ENCODE assay signal across 29 cellular contexts in the genomic region with DNA sequence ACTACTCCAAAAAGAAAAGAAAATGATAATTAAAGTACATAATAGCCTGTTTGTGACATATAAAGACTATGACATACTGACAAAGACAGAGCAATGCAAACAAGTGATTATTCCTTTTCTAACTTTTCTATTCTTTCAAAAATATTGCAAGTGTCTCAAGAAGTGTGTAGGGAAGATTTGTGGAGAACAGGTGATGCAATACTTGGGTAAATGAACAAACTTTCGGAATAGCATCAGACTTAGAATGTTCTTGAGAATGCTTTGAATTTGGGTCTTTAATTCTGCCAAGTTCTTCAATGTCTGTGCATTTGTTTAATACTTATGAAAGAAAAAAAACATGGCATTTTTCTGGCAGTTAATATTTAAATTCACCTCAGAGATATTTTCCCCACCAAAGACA. TPM values are rescaled to one million over a fixed set of nuclear protein-coding genes. Genes with fewer than 3 reads are reported as not detected.
DNase-seq lines count a peak whose midpoint lies in the region; ATAC-seq, FAIRE-seq and TF ChIP-seq lines count a peak whose summit lies in the region.
"Had no signal": no experiment of that assay in that cellular context is flagged by ENCODE, and none has a peak within 500 bp of the region (broad histone marks: within the 10 kb centered on the region; RNA-seq: fewer than 3 reads in every experiment).

No MANE protein-coding gene starts in this region.

- no peak overlapping the region for H4K91ac ChIP-seq in IMR-90 (ENCODE audit: insufficient read depth, low read depth, low read length)

- H3K36me3 ChIP-seq in IMR-90 (ENCODE audit: control insufficient read depth, insufficient read depth, low read length) (no peaks in the 10 kb centered on the region), K562 (ENCODE audit: control insufficient read depth, insufficient read depth, low read length) (no peaks in the 10 kb centered on the region)
- H3K36me3 ChIP-seq: BE2C, BLaER1 had no signal

- intact Hi-C loops in IMR-90 (cut with micrococcal nuclease) (no loop called here), K562 (cut with micrococcal nuclease) (no loop called here)

- H4K20me1 ChIP-seq in IMR-90 (ENCODE audit: insufficient read depth, low read length) (no peaks in the 10 kb centered on the region), K562 (replicated peaks; ENCODE audit: control insufficient read depth, insufficient read depth, low read length) (no peaks in the 10 kb centered on the region)
- H4K20me1 ChIP-seq: BLaER1 had no signal

- no peaks in the 10 kb centered on the region for H3K27me3 ChIP-seq in IMR-90 (ENCODE audit: control insufficient read depth, insufficient read depth, low read length)
- H3K27me3 ChIP-seq in K562 (ENCODE audit: control insufficient read depth in 2 of 2, insufficient read depth in 2 of 2, low read length in 2 of 2), result no peaks in the 10 kb centered on the region
- H3K27me3 ChIP-seq: BE2C, BLaER1 had no signal

- H2BK20ac ChIP-seq in IMR-90 (ENCODE audit: low read depth, low read length), result no peak overlapping the region

- in situ Hi-C loops in IMR-90 (cut with MboI; ENCODE audit: low sequenced_read_pairs), result no loop called here
- in situ Hi-C loops in K562 (cut with MboI), result no loop called here

- H3K79me2 ChIP-seq in K562 (ENCODE audit: control insufficient read depth, insufficient read depth, low read length), result no peaks in the 10 kb centered on the region

- H4K5ac ChIP-seq in IMR-90 (ENCODE audit: low read depth, low read length), result no peak overlapping the region

- H3K4me3 ChIP-seq in IMR-90 (ENCODE audit: insufficient read depth, low read depth, low read length) (no peak overlapping the region), K562 (no peak overlapping the region)
- H3K4me3 ChIP-seq: BLaER1, GM12878 had no signal

- POLR2A ChIA-PET in IMR-90 (lab: Charles Lee; ENCODE audit: unreplicated experiment), result no interaction called here
- POLR2A ChIA-PET in K562 (lab: Yijun Ruan, JAX), result no interaction called here

- no peak for TF ChIP-seq EP300 in K562 (IDR thresholded peaks at IDR 0.05; ENCODE audit: low read length)

- TF ChIP-seq CTCF in IMR-90 (conservative IDR thresholded peaks at IDR 0.05; ENCODE audit: low read depth, low read length), result no peak
- TF ChIP-seq CTCF in K562 (IDR thresholded peaks at IDR 0.05 in 2 of 3, conservative IDR thresholded peaks at IDR 0.05 in 1 of 3; ENCODE audit: insufficient read depth in 2 of 3, low read depth in 1 of 3, low read length in 3 of 3), result no peak

- CTCF ChIA-PET in IMR-90 (lab: Yijun Ruan, JAX) (no interaction called here), K562 (lab: Yijun Ruan, JAX; ENCODE audit: low intra/inter-chr PET ratio) (no interaction called here)

- TF ChIP-seq RAD21 in IMR-90 (IDR thresholded peaks at IDR 0.05; ENCODE audit: low read length), result no peak
- TF ChIP-seq RAD21 in K562 (CRISPR knock-in tag; conservative IDR thresholded peaks at IDR 0.05 in 1 of 2, IDR thresholded peaks at IDR 0.05 in 1 of 2), result no peak

- FAIRE-seq in K562 (lab: Jason Lieb, UNC), result no peak
- FAIRE-seq: A204.1, GM12878, GM12892, GM18507, GM19239 had no signal

- H2BK5ac ChIP-seq in IMR-90 (ENCODE audit: low read depth, low read length, poor library complexity, severe bottlenecking), result no peak overlapping the region

- no peak overlapping the region for H4K8ac ChIP-seq in IMR-90 (ENCODE audit: low read depth in 2 of 2, low read length in 2 of 2)

- TF ChIP-seq POLR2A in IMR-90 (IDR thresholded peaks at IDR 0.05; ENCODE audit: low read depth, low read length) (no peak), K562 (conservative IDR thresholded peaks at IDR 0.05) (no peak)

- no peak overlapping the region for H3K23ac ChIP-seq in IMR-90 (ENCODE audit: low read depth, low read length)

- no peak overlapping the region for H2BK120ac ChIP-seq in IMR-90 (ENCODE audit: low read depth, low read length)

- BruUV-seq in IMR-90 (replicated peaks; lab: Mats Ljungman, UMichigan) (no TSS peak), K562 (replicated peaks; lab: Mats Ljungman, UMichigan) (no TSS peak)

- no peak overlapping the region for H2AK9ac ChIP-seq in IMR-90 (replicated peaks; ENCODE audit: low read depth, low read length, poor library complexity)

- no CpG with 5 or more reads among the region's 1 CpG for WGBS in IMR-90 (ENCODE audit: extremely low coverage in 2 of 2, insufficient read length in 1 of 2), 2 experiments
- WGBS in K562 (ENCODE audit: insufficient coverage, low coverage, missing lambda C conversion rate), result 35% methylated on average over 1 of the region's 1 CpG

- H3K4me1 ChIP-seq in IMR-90 (ENCODE audit: control insufficient read depth, insufficient read depth, low read length) (no peaks in the 10 kb centered on the region), K562 (replicated peaks in 1 of 2; ENCODE audit: control insufficient read depth in 2 of 2, insufficient read depth in 2 of 2, low read length in 2 of 2) (no peaks in the 10 kb centered on the region)
- H3K4me1 ChIP-seq: BE2C, BLaER1 had no signal

- H3K27ac ChIP-seq in IMR-90 (ENCODE audit: insufficient read depth, low read length), result no peak overlapping the region
- no peak overlapping the region for H3K27ac ChIP-seq in K562 (ENCODE audit: extremely low read depth, low read depth, low read length)
- H3K27ac ChIP-seq: BLaER1 had no signal

- no peak overlapping the region for H3K9ac ChIP-seq in IMR-90 (ENCODE audit: low read depth, low read length)
- H3K9ac ChIP-seq in K562 (ENCODE audit: insufficient read depth in 1 of 2, low read depth in 2 of 2, low read length in 2 of 2), result no peak overlapping the region
- H3K9ac ChIP-seq: BLaER1 had no signal

- no peak overlapping the region for H3K18ac ChIP-seq in IMR-90 (ENCODE audit: low read depth, low read length)

- no peak overlapping the region for H2AFZ ChIP-seq in IMR-90 (replicated peaks; ENCODE audit: low read length, poor library complexity)
- no peak overlapping the region for H2AFZ ChIP-seq in K562 (ENCODE audit: low read depth, low read length)

- H3K4ac ChIP-seq in IMR-90 (ENCODE audit: low read depth, low read length), result no peak overlapping the region

- no peak overlapping the region for H3K56ac ChIP-seq in IMR-90 (ENCODE audit: extremely low read depth, insufficient read depth, low read length)

- no peak overlapping the region for H3K14ac ChIP-seq in IMR-90 (replicated peaks; ENCODE audit: low read depth, low read length)

- dilution Hi-C loops in IMR-90 (cut with HindIII; ENCODE audit: low sequenced_read_pairs, unreplicated experiment), result no loop called here

- H3K4me2 ChIP-seq in IMR-90 (ENCODE audit: low read depth, low read length) (no peak overlapping the region), K562 (ENCODE audit: insufficient read depth, low read length) (no peak overlapping the region)
- H3K4me2 ChIP-seq: BLaER1 had no signal

- no peaks in the 10 kb centered on the region for H3K9me1 ChIP-seq in IMR-90 (ENCODE audit: insufficient read depth, low read length)
- H3K9me1 ChIP-seq in K562 (ENCODE audit: control insufficient read depth, insufficient read depth, low read length), result no peaks in the 10 kb centered on the region

- H3K9me3 ChIP-seq in IMR-90 (ENCODE audit: control insufficient read depth, insufficient read depth, low read length) (no peaks in the 10 kb centered on the region), K562 (replicated peaks; ENCODE audit: control insufficient read depth, insufficient read depth, low read depth, low read length) (no peaks in the 10 kb centered on the region)
- H3K9me3 ChIP-seq: BE2C had no signal

- DNase-seq in IMR-90 (no peak), K562 (ENCODE audit: extremely low read depth in 1 of 4, low spot score in 3 of 4) (no peak), renal cortical epithelial cell (ENCODE audit: low read depth) (peak; percentile 10), NCI-H128 (lab: John Stamatoyannopoulos, UW; ENCODE audit: unreplicated experiment) (no peak)
- DNase-seq: 8988T; ACHN; BE2C; C1 segment of cervical spinal cord; CD4-positive, alpha-beta memory T cell; CD4-positive, CD25-positive, alpha-beta regulatory T cell; CD8-positive, alpha-beta memory T cell; COR-L47; DMS 273 treated with DMSO at 0.1 percent for 48 hours; DMS153; DMS53; DMS79; DND-41; EL; GDM1 had no signal

- no peaks in the 10 kb centered on the region for H3K79me1 ChIP-seq in IMR-90 (ENCODE audit: low read depth in 1 of 2, low read length in 2 of 2)

- ATAC-seq in IMR-90 (ENCODE audit: low read depth) (no peak), K562 (no peak), GM18907 (IDR thresholded peaks at IDR 0.05; ENCODE audit: unreplicated experiment) (no peak)
- ATAC-seq: GM12878 had no signal

- no peak overlapping the region for H2BK15ac ChIP-seq in IMR-90 (ENCODE audit: low read depth, low read length)

- no peak overlapping the region for H2AK5ac ChIP-seq in IMR-90 (ENCODE audit: low read depth, low read length)

TF ChIP-seq in IMR-90, 13 proteins besides CTCF, POLR2A, EP300 and RAD21:
- TF ChIP-seq NFE2L2 (IDR thresholded peaks at IDR 0.05; ENCODE audit: low read depth, low read length) (no peak), CEBPB (IDR thresholded peaks at IDR 0.05; ENCODE audit: low read depth, low read length) (peak; percentile 61)

RNA-seq across cellular contexts. Expression of a gene that starts 40.0 kb away (rescaled TPM):
- total RNA-seq in IMR-90 (2012; rRNA removed) (not detected in 2 replicates), K562 (2014; rRNA removed) (0.05 and 0.12 TPM in 2 replicates), K562 (2014; rRNA removed; fragmentation: Illumina TruSeq; extraction: Trizol) (0.15 and 0.19 TPM in 2 replicates), K562 (2015; rRNA removed; fragmentation: Illumina TruSeq; extraction: Trizol) (0.29 and 0.30 TPM in 2 replicates), K562 (2021) (0.13 and 0.20 TPM in 2 replicates), renal cortical epithelial cell (not detected in 2 replicates)
- polyA plus RNA-seq in IMR-90 (2012; rRNA removed) (not detected in 2 replicates), K562 (2011; rRNA removed) (0.04 and 0.50 TPM in 2 replicates), K562 (2014; fragmentation: Illumina TruSeq; extraction: Trizol) (0.14 and 0.16 TPM in 2 replicates), K562 (2014; fragmentation: Nextera tagmentation; extraction: Ambion mirVana) (under 1 TPM; 0.14 to 0.34 TPM), K562 (2014; rRNA removed) (0.09 TPM in 2 replicates)
- not detected in 2 replicates for polyA plus RNA-seq in IMR-90 (2012; cell fraction: cytosol; rRNA removed)
- polyA plus RNA-seq in IMR-90 (2012; cell fraction: nucleus; rRNA removed; ENCODE audit: low replicate concordance), result not detected in 2 replicates
- 0.42 and 2.1 TPM in 2 replicates for total RNA-seq in K562 (2011; cell fraction: chromatin; rRNA removed; ENCODE audit: low replicate concordance)
- 0.17 and 0.26 TPM in 2 replicates for total RNA-seq in K562 (2011; cell fraction: nucleolus; rRNA removed)
- total RNA-seq in K562 (2011; cell fraction: nucleoplasm; rRNA removed), result 0.73 and 1.7 TPM in 2 replicates
- polyA plus RNA-seq in K562 (2011; cell fraction: cytosol; rRNA removed), result 0.01 and 0.04 TPM in 2 replicates
- 0.18 and 0.92 TPM in 2 replicates for polyA plus RNA-seq in K562 (2011; cell fraction: nucleus; rRNA removed)
- polyA plus RNA-seq in K562 (2012), result 0.16 and 0.29 TPM in 2 replicates
- 0.14 TPM in 1 of 2 replicates, not detected in the other for polyA minus RNA-seq in K562 (2011; rRNA and poly(A)+ RNA removed)
- polyA minus RNA-seq in K562 (2011; cell fraction: cytosol; rRNA and poly(A)+ RNA removed), result not detected in 2 replicates
- 0.27 TPM in 1 of 2 replicates, not detected in the other for polyA minus RNA-seq in K562 (2011; cell fraction: nucleus; rRNA and poly(A)+ RNA removed)
- total RNA-seq: CD4-positive, alpha-beta memory T cell; CD4-positive, CD25-positive, alpha-beta regulatory T cell; CD8-positive, alpha-beta memory T cell; G401; GM12878 had no signal
- polyA plus RNA-seq: AG04450; CD14-positive monocyte; CD4-positive, alpha-beta memory T cell; CD4-positive, CD25-positive, alpha-beta regulatory T cell; CD8-positive, alpha-beta memory T cell; GM12878 had no signal
